21 cellular contexts compared by ENCODE assay signal in genomic region chr10:89007129-89007893, GRCh38.
"Had no signal": no experiment of that assay in that cellular context is flagged by ENCODE, and none has a peak within 500 bp of the region (broad histone marks: within the 10 kb centered on the region; RNA-seq: fewer than 3 reads in every experiment).

No MANE protein-coding gene starts in this region.

- H3K27me3 Mint-ChIP-seq: activated naive CD4-positive, alpha-beta T cell treated with anti-CD3 and anti-CD28 coated beads, Interleukin-2, amount 50 U/mL, for 24 hours; activated T-cell treated with anti-CD3 and anti-CD28 coated beads, Interleukin-2, amount 50 U/mL, for 24 hours; progenitor cell of endocrine pancreas; stimulated activated naive CD8-positive, alpha-beta T cell treated with anti-CD3 and anti-CD28 coated beads, Interleukin-15, Interleukin-2, amounts not matched to agents 100 ng/mL and 50 ng/mL, for 24 hours; T-cell had no signal

- H3K27me3 ChIP-seq: ascending aorta, esophagus squamous epithelium, heart right ventricle, vagina had no signal

- H3K27ac ChIP-seq: ascending aorta, esophagus squamous epithelium, heart right ventricle, vagina had no signal

- H3K4me3 ChIP-seq: ascending aorta, esophagus squamous epithelium, heart right ventricle, vagina had no signal

- H3K4me1 Mint-ChIP-seq: nephron had no signal

- H3K27ac Mint-ChIP-seq: activated CD8-positive, alpha-beta T cell treated with anti-CD3 and anti-CD28 coated beads, Interleukin-2, amount 10 ng/mL, durations not matched to agents 7 days and 5 days; activated naive CD4-positive, alpha-beta T cell treated with anti-CD3 and anti-CD28 coated beads, Interleukin-2, amount 50 U/mL, for 24 hours; activated T-cell treated with anti-CD3 and anti-CD28 coated beads, Interleukin-2, amount 50 U/mL, for 24 hours; nephron; progenitor cell of endocrine pancreas; stimulated activated naive CD8-positive, alpha-beta T cell treated with anti-CD3 and anti-CD28 coated beads, Interleukin-15, Interleukin-2, amounts not matched to agents 100 ng/mL and 50 ng/mL, for 24 hours had no signal

- ATAC-seq: activated CD8-positive, alpha-beta T cell treated with anti-CD3 and anti-CD28 coated beads, Interleukin-2, amount 10 ng/mL, durations not matched to agents 7 days and 5 days; heart right ventricle; T-cell had no signal

- H3K9me3 ChIP-seq: ascending aorta, esophagus squamous epithelium, heart right ventricle, vagina had no signal

- H3K4me1 ChIP-seq: ascending aorta had no signal

- DNase-seq: activated CD4-positive, alpha-beta T cell treated with anti-CD3 and anti-CD28 coated beads for 48 hours; activated CD4-positive, CD25-positive, alpha-beta regulatory T cell; activated CD8-positive, alpha-beta T cell treated with anti-CD3 and anti-CD28 coated beads, Interleukin-2, amount 10 ng/mL, durations not matched to agents 7 days and 5 days; activated effector memory CD4-positive, alpha-beta T cell treated with anti-CD3 and anti-CD28 coated beads, Interleukin-2, amount 50 U/mL, for 16 hours; activated T-cell treated with anti-CD3 and anti-CD28 coated beads, Interleukin-2, amount 50 U/mL, for 24 hours; cerebellar nuclear complex; effector CD8-positive, alpha-beta T cell; esophagus squamous epithelium; heart right ventricle; occipital lobe; stimulated activated CD4-positive, alpha-beta T cell treated with anti-CD3 and anti-CD28 coated beads, Interleukin-2, amount 100 ng/mL, for 24 hours; T-cell; T-helper 9 cell; trophoblast cell had no signal

- FAIRE-seq: endothelial cell of umbilical vein had no signal

- H3K4me3 Mint-ChIP-seq: activated CD8-positive, alpha-beta T cell treated with anti-CD3 and anti-CD28 coated beads, Interleukin-2, amount 10 ng/mL, durations not matched to agents 7 days and 5 days; activated naive CD4-positive, alpha-beta T cell treated with anti-CD3 and anti-CD28 coated beads, Interleukin-2, amount 50 U/mL, for 24 hours; activated T-cell treated with anti-CD3 and anti-CD28 coated beads, Interleukin-2, amount 50 U/mL, for 24 hours; nephron; stimulated activated naive CD8-positive, alpha-beta T cell treated with anti-CD3 and anti-CD28 coated beads, Interleukin-15, Interleukin-2, amounts not matched to agents 100 ng/mL and 50 ng/mL, for 24 hours; T-cell had no signal

- H3K9me3 Mint-ChIP-seq: activated naive CD4-positive, alpha-beta T cell treated with anti-CD3 and anti-CD28 coated beads, Interleukin-2, amount 50 U/mL, for 24 hours; activated T-cell treated with anti-CD3 and anti-CD28 coated beads, Interleukin-2, amount 50 U/mL, for 24 hours; nephron; stimulated activated naive CD8-positive, alpha-beta T cell treated with anti-CD3 and anti-CD28 coated beads, Interleukin-15, Interleukin-2, amounts not matched to agents 100 ng/mL and 50 ng/mL, for 24 hours; T-cell had no signal
